ENCODE assay signal across 1 cellular context in the genomic region with DNA sequence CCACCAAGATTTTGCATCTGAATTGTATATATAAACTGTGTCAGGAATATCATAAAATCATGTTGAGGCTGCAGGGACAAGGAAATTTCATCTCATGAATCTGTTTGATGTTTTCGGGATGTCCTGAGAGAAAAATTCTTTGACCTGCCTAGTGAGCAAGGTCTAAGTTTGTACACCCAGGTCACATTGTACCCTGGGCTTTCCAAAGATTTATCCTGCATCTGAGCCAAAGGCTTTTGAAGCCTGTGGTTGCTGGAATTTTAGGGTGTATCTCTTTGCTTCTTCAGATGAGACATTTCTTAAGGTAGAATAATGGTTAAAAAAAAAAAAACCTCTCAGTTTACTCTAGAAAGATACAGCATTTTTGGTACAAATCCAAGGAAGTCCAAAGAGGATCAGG.
TF ChIP-seq lines count a peak whose summit lies in the region.

No MANE protein-coding gene starts in this region.

TF ChIP-seq in HepG2, 621 proteins besides CTCF, POLR2A, EP300 and RAD21:
- TF ChIP-seq HNF4A (CRISPR knock-in tag; IDR thresholded peaks at IDR 0.05) = peak; percentile 37
- no peak for TF ChIP-seq KLF13 (CRISPR knock-in tag; IDR thresholded peaks at IDR 0.05)
TF ChIP-seq in HepG2: peak in this region for 1.
